Comparison of ENCODE assay signal across 25 cellular contexts in the genomic region with DNA sequence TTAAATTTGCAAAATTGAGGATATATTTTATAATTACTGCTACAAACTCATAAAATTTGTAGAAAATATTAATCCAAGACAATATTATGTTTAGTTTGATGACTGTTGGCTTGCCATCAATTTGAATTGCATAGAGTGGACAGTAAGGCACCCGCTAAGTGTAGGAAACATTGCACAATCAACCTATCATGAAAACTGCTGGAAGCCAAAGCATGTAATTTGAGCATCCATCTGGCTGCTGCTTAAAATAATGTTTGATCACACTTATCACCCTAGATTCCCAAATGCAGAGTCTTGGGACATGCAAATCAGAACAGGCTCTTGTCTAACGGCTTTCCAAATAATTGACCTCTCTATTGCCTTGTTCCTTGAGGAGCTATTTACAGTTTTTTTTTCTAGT.
DNase-seq lines count a peak whose midpoint lies in the region; ATAC-seq and TF ChIP-seq lines count a peak whose summit lies in the region.
"Had no signal": no experiment of that assay in that cellular context is flagged by ENCODE, and none has a peak within 500 bp of the region (broad histone marks: within the 10 kb centered on the region; RNA-seq: fewer than 3 reads in every experiment).

No MANE protein-coding gene starts in this region.

- no peaks in the 10 kb centered on the region for H3K4me1 Mint-ChIP-seq in naive thymus-derived CD8-positive, alpha-beta T cell
- H3K4me1 Mint-ChIP-seq: central memory CD8-positive, alpha-beta T cell had no signal

- H3K36me3 ChIP-seq in heart left ventricle (no peaks in the 10 kb centered on the region), aorta (ENCODE audit: control insufficient read depth in 1 of 2, insufficient read depth in 2 of 2, low read length in 1 of 2) (no peaks in the 10 kb centered on the region), esophagus squamous epithelium (no peaks in the 10 kb centered on the region)
- H3K36me3 ChIP-seq: neutrophil, sigmoid colon, stomach, WERI-Rb-1 had no signal

- H3K4me1 ChIP-seq in heart left ventricle (peaks cover 0 to 6% (median 0%) of the 10 kb centered on the region in 12 donors), aorta (ENCODE audit: control insufficient read depth in 1 of 2, insufficient read depth in 2 of 2, low read length in 2 of 2) (no peaks in the 10 kb centered on the region), esophagus squamous epithelium (no peaks in the 10 kb centered on the region)
- H3K4me1 ChIP-seq: foreskin keratinocyte, sigmoid colon, stomach had no signal

- ATAC-seq in left ventricle myocardium superior: peak; percentile 45
- ATAC-seq in heart left ventricle: no peak
- ATAC-seq in aorta (ENCODE audit: low FRiP score): peak; percentile 36
- no peak for ATAC-seq in naive thymus-derived CD8-positive, alpha-beta T cell
- ATAC-seq: activated naive CD4-positive, alpha-beta T cell treated with anti-CD3 and anti-CD28 coated beads, Interleukin-2, amount 50 U/mL, for 72 hours; activated T-cell treated with anti-CD3 and anti-CD28 coated beads, Interleukin-2, amount 50 U/mL, for 4 hours; foreskin keratinocyte had no signal

- in situ Hi-C loops in astrocyte of the spinal cord (cut with HindIII; ENCODE audit: low sequenced_read_pairs): no loop called here

- H3K27me3 Mint-ChIP-seq in naive thymus-derived CD8-positive, alpha-beta T cell: no peaks in the 10 kb centered on the region
- H3K27me3 Mint-ChIP-seq: activated CD4-positive, alpha-beta memory T cell treated with anti-CD3 and anti-CD28 coated beads for 36 hours; central memory CD8-positive, alpha-beta T cell had no signal

- no peaks in the 10 kb centered on the region for H3K36me3 Mint-ChIP-seq in naive thymus-derived CD8-positive, alpha-beta T cell
- H3K36me3 Mint-ChIP-seq: activated CD4-positive, alpha-beta memory T cell treated with anti-CD3 and anti-CD28 coated beads for 36 hours; activated naive CD4-positive, alpha-beta T cell treated with anti-CD3 and anti-CD28 coated beads, Interleukin-2, amount 50 U/mL, for 72 hours had no signal

- H3K9me3 Mint-ChIP-seq in naive thymus-derived CD8-positive, alpha-beta T cell: peaks cover 0 to 25% (median 2%) of the 10 kb centered on the region in 9 donors
- H3K9me3 Mint-ChIP-seq: activated T-cell treated with anti-CD3 and anti-CD28 coated beads, Interleukin-2, amount 50 U/mL, for 4 hours; T-helper 1 cell treated with Interleukin-12 subunit alpha and Interleukin-12 subunit beta and Interleukin-4 antibody, amounts not matched to agents 30 μg/mL and 1 μg/mL, for 36 hours had no signal

- POLR2A ChIA-PET in naive thymus-derived CD8-positive, alpha-beta T cell (lab: Charles Lee): no interaction called here

- H3K27ac Mint-ChIP-seq in naive thymus-derived CD8-positive, alpha-beta T cell: no peak overlapping the region
- H3K27ac Mint-ChIP-seq: activated CD4-positive, alpha-beta memory T cell treated with anti-CD3 and anti-CD28 coated beads for 36 hours; activated naive CD4-positive, alpha-beta T cell treated with anti-CD3 and anti-CD28 coated beads, Interleukin-2, amount 50 U/mL, for 72 hours; T-helper 1 cell treated with Interleukin-12 subunit alpha and Interleukin-12 subunit beta and Interleukin-4 antibody, amounts not matched to agents 30 μg/mL and 1 μg/mL, for 36 hours had no signal

- 46 to 60% (median 56%) methylated on average over 2 of the region's 2 CpGs for WGBS in heart left ventricle, 4 donors
- 92 to 93% methylated on average over 2 of the region's 2 CpGs for WGBS in aorta, 2 donors
- 67 to 70% methylated on average over 2 of the region's 2 CpGs for WGBS in esophagus squamous epithelium, 2 donors

- TF ChIP-seq POLR2A in heart left ventricle (IDR thresholded peaks at IDR 0.05): no peak
- no peak for TF ChIP-seq POLR2A in esophagus squamous epithelium (IDR thresholded peaks at IDR 0.05)

- intact Hi-C loops in left ventricle myocardium superior (cut with micrococcal nuclease): no loop called here
- intact Hi-C loops in heart left ventricle (cut with DNase I): loop anchor here in 9 of 10 donors (5.0 to 10.0 kb wide), 6 partner anchors 331 to 1331 kb away; partner anchors contain the start of gene PRR16 (in 4 of the 9)
- intact Hi-C loops in aorta (cut with DNase I): no loop called here
- intact Hi-C loops in esophagus squamous epithelium (cut with DNase I): no loop called here

- DNase-seq in left ventricle myocardium superior (no peak), heart left ventricle (no peak), astrocyte of the spinal cord (ENCODE audit: low read depth, low spot score) (peak; percentile 28), foreskin fibroblast (peak; percentile 55 to 74), aorta (no peak), NCI-H187 (lab: John Stamatoyannopoulos, UW) (no peak), esophagus squamous epithelium (lab: John Stamatoyannopoulos, UW) (no peak)
- no peak for DNase-seq in naive thymus-derived CD8-positive, alpha-beta T cell
- DNase-seq: activated CD4-positive, alpha-beta memory T cell treated with anti-CD3 and anti-CD28 coated beads for 36 hours; activated T-cell treated with anti-CD3 and anti-CD28 coated beads, Interleukin-2, amount 50 U/mL, for 4 hours; DND-41; effector CD4-positive, alpha-beta T cell; foreskin keratinocyte; NCI-H2081; NCI-H526; OCI-M1; SIG-M5; sigmoid colon; stimulated activated CD4-positive, alpha-beta T cell treated with anti-CD3 and anti-CD28 coated beads, Interleukin-2, amount 100 ng/mL, for 24 hours; stomach; WERI-Rb-1 had no signal

- no peak overlapping the region for H3K4me3 Mint-ChIP-seq in naive thymus-derived CD8-positive, alpha-beta T cell
- H3K4me3 Mint-ChIP-seq: activated CD4-positive, alpha-beta memory T cell treated with anti-CD3 and anti-CD28 coated beads for 36 hours; activated T-cell treated with anti-CD3 and anti-CD28 coated beads, Interleukin-2, amount 50 U/mL, for 4 hours; central memory CD8-positive, alpha-beta T cell; T-helper 1 cell treated with Interleukin-12 subunit alpha and Interleukin-12 subunit beta and Interleukin-4 antibody, amounts not matched to agents 30 μg/mL and 1 μg/mL, for 36 hours had no signal

- H3K4me3 ChIP-seq in heart left ventricle (no peak overlapping the region), astrocyte of the spinal cord (ENCODE audit: low read depth, low read length) (no peak overlapping the region), foreskin fibroblast (ENCODE audit: low read depth in 1 of 2, low read length in 2 of 2) (no peak overlapping the region), aorta (ENCODE audit: low read length in 2 of 2) (no peak overlapping the region), esophagus squamous epithelium (no peak overlapping the region)
- H3K4me3 ChIP-seq: sigmoid colon, stomach had no signal

- no peaks in the 10 kb centered on the region for H3K9me3 ChIP-seq in heart left ventricle
- no peaks in the 10 kb centered on the region for H3K9me3 ChIP-seq in aorta (ENCODE audit: control insufficient read depth, low read length)
- H3K9me3 ChIP-seq in esophagus squamous epithelium: no peaks in the 10 kb centered on the region
- H3K9me3 ChIP-seq: neutrophil, sigmoid colon, stomach had no signal

- no peak for TF ChIP-seq CTCF in heart left ventricle (IDR thresholded peaks at IDR 0.05)
- no peak for TF ChIP-seq CTCF in astrocyte of the spinal cord (IDR thresholded peaks at IDR 0.05; ENCODE audit: low read depth, low read length)
- no peak for TF ChIP-seq CTCF in foreskin fibroblast (IDR thresholded peaks at IDR 0.05; ENCODE audit: low read depth, low read length)
- no peak for TF ChIP-seq CTCF in esophagus squamous epithelium (IDR thresholded peaks at IDR 0.05)

- no peaks in the 10 kb centered on the region for H3K27me3 ChIP-seq in heart left ventricle
- H3K27me3 ChIP-seq in aorta (ENCODE audit: control insufficient read depth in 1 of 2, insufficient read depth in 2 of 2, low read length in 1 of 2): no peaks in the 10 kb centered on the region
- H3K27me3 ChIP-seq in esophagus squamous epithelium: no peaks in the 10 kb centered on the region
- H3K27me3 ChIP-seq: foreskin keratinocyte, neutrophil, sigmoid colon, stomach had no signal

- H3K27ac ChIP-seq in heart left ventricle (no peak overlapping the region), aorta (ENCODE audit: low read depth in 1 of 2, low read length in 2 of 2) (no peak overlapping the region), esophagus squamous epithelium (no peak overlapping the region)
- H3K27ac ChIP-seq: foreskin keratinocyte, neutrophil, sigmoid colon, stomach, WERI-Rb-1 had no signal

Comparison
In these comparisons a context has a peak if more than half of its experiments do, and no peak if none do; other contexts are left out.
1. ATAC-seq: peak in left ventricle myocardium superior (single experiment) and aorta (single experiment); none in heart left ventricle (0 of 4) and naive thymus-derived CD8-positive, alpha-beta T cell (0 of 2).
2. intact Hi-C loops: an anchor here in heart left ventricle (5.0 to 10.0 kb wide); none called in left ventricle myocardium superior, aorta and esophagus squamous epithelium.
3. DNase-seq: peak in astrocyte of the spinal cord (single experiment) and foreskin fibroblast (2 of 2); none in left ventricle myocardium superior (single experiment), heart left ventricle (0 of 5), aorta (0 of 2), NCI-H187 (0 of 2), naive thymus-derived CD8-positive, alpha-beta T cell (0 of 10) and esophagus squamous epithelium (single experiment).